Comparison of ENCODE assay signal across 16 cellular contexts in the genomic region with DNA sequence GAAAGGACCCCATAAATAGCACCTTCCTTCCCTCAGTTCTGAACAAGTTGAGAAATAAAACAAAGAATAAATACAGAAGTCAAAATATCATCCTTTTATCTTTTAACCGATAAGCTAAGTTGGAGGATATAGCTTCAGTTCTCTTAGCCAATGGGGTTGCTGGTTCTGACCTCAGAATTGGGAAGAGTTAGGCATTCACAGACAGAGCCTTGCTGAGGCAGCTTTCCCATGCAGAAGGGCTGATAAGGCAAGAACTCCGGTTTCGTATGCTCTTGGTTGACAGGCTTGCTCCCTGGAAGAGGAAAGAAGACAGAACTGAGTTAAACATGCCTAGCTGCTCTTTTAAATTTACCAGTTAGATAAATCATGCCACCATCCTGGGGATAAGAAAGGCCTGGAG. TPM values are rescaled to one million over a fixed set of nuclear protein-coding genes. Genes with fewer than 3 reads are reported as not detected.
"Had no signal": no experiment of that assay in that cellular context is flagged by ENCODE, and none has a peak within 500 bp of the region (broad histone marks: within the 10 kb centered on the region; RNA-seq: fewer than 3 reads in every experiment).

No MANE protein-coding gene starts in this region.

- DNase-seq: effector memory CD4-positive, alpha-beta T cell; gastrocnemius medialis; heart right ventricle; hypothalamus; kidney glomerular epithelial cell; mucosa of descending colon; naive thymus-derived CD8-positive, alpha-beta T cell; sigmoid colon; stimulated activated CD4-positive, alpha-beta T cell treated with anti-CD3 and anti-CD28 coated beads, Interleukin-12 subunit alpha, Interleukin-12 subunit beta, amount 100 ng/mL, for 4 hours; stimulated activated naive CD4-positive, alpha-beta T cell treated with Interleukin-2 at 50 U/mL for 16 hours; trophoblast cell had no signal

- H3K4me3 Mint-ChIP-seq: naive thymus-derived CD8-positive, alpha-beta T cell had no signal

- H3K27me3 ChIP-seq: esophagus muscularis mucosa, gastrocnemius medialis, heart right ventricle, right atrium auricular region, sigmoid colon had no signal

- H3K4me3 ChIP-seq: esophagus muscularis mucosa, gastrocnemius medialis, heart right ventricle, mucosa of descending colon, right atrium auricular region, sigmoid colon, skin epidermis had no signal

- H3K4me1 Mint-ChIP-seq: naive thymus-derived CD8-positive, alpha-beta T cell had no signal

- H3K9me3 ChIP-seq: esophagus muscularis mucosa, gastrocnemius medialis, heart right ventricle, mucosa of descending colon, neutrophil, right atrium auricular region, sigmoid colon had no signal

- H3K27ac Mint-ChIP-seq: naive thymus-derived CD8-positive, alpha-beta T cell had no signal

- H3K27ac ChIP-seq: epithelial cell of prostate, esophagus muscularis mucosa, gastrocnemius medialis, heart right ventricle, neutrophil, right atrium auricular region, sigmoid colon, skin epidermis had no signal

- H3K4me1 ChIP-seq: esophagus muscularis mucosa, right atrium auricular region, sigmoid colon had no signal

- ATAC-seq: gastrocnemius medialis; heart right ventricle; mucosa of descending colon; naive thymus-derived CD8-positive, alpha-beta T cell had no signal

- H3K36me3 ChIP-seq: esophagus muscularis mucosa, gastrocnemius medialis, heart right ventricle, neutrophil, right atrium auricular region, sigmoid colon had no signal

RNA-seq across cellular contexts. Expression of gene FRAS1, which starts 17.6 kb away (rescaled TPM):
- total RNA-seq: naive thymus-derived CD8-positive, alpha-beta T cell had no signal
